22 cellular contexts compared by ENCODE assay signal in the genomic region with DNA sequence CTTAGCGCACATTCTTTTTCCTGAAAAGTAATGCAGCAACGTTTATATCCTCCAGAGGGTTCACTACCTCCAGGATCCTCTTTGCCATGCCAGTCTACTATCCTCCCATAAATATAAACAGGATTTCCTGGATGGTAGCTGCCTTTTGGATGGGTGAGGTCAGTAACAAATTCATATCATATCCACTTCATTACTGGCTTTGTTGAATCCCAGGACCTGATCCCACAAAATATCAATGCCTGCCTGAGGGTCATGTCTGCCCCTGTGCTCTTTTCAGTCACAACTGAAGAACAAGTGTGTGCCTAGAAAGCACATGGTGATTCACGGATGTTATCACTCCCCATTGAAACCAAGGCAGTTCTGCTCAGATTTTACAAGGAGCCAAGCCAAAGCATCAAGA. TPM values are rescaled to one million over a fixed set of nuclear protein-coding genes. Genes with fewer than 3 reads are reported as not detected.
A peak's percentile ranks its signal among the peaks of the same experiment; 100 is the strongest.
DNase-seq lines count a peak whose midpoint lies in the region; ATAC-seq and TF ChIP-seq lines count a peak whose summit lies in the region.
"Had no signal": no experiment of that assay in that cellular context is flagged by ENCODE, and none has a peak within 500 bp of the region (broad histone marks: within the 10 kb centered on the region; RNA-seq: fewer than 3 reads in every experiment).

No MANE protein-coding gene starts in this region.

- H2BK12ac ChIP-seq in mesenchymal stem cell (ENCODE audit: low read length in 2 of 2): no peak overlapping the region

- peak in 1 of 4 donors; percentile 12 for TF ChIP-seq EP300 in upper lobe of left lung (IDR thresholded peaks at IDR 0.05)

- H3K27me3 ChIP-seq in GM23338 (ENCODE audit: insufficient read depth) (no peaks in the 10 kb centered on the region), mesenchymal stem cell (ENCODE audit: control insufficient read depth in 1 of 2, insufficient read depth in 1 of 2, low read length in 2 of 2) (peaks cover 0 to 5% of the 10 kb centered on the region in 2 experiments), upper lobe of left lung (no peaks in the 10 kb centered on the region)

- 31% methylated on average over 3 of the region's 3 CpGs for WGBS in mesenchymal stem cell
- 25 to 33% methylated on average over 3 of the region's 3 CpGs for WGBS in upper lobe of left lung, 2 donors

- no peaks in the 10 kb centered on the region for H4K20me1 ChIP-seq in GM23338 (replicated peaks; ENCODE audit: insufficient read depth)

- no peaks in the 10 kb centered on the region for H3K79me1 ChIP-seq in mesenchymal stem cell (replicated peaks; ENCODE audit: low read length, poor library complexity, severe bottlenecking)

- no peak overlapping the region for H3K27ac ChIP-seq in GM23338 (ENCODE audit: low read depth)
- H3K27ac ChIP-seq in mesenchymal stem cell (ENCODE audit: low read length, poor library complexity, severe bottlenecking): no peak overlapping the region
- H3K27ac ChIP-seq in upper lobe of left lung: peak overlapping the region in 3 of 4 donors; percentile 11 to 72 (median 44)
- H3K27ac ChIP-seq: SK-N-MC had no signal

- H3K4me3 ChIP-seq in GM23338 (no peak overlapping the region), mesenchymal stem cell (ENCODE audit: insufficient read depth in 1 of 2, low read depth in 1 of 2, low read length in 2 of 2) (no peak overlapping the region), upper lobe of left lung (no peak overlapping the region)
- H3K4me3 ChIP-seq: K562, SK-N-MC had no signal

- H2BK15ac ChIP-seq in mesenchymal stem cell (ENCODE audit: low read depth, poor library complexity, severe bottlenecking): no peak overlapping the region

- H3K36me3 ChIP-seq in GM23338 (ENCODE audit: insufficient read depth) (no peaks in the 10 kb centered on the region), mesenchymal stem cell (ENCODE audit: control insufficient read depth in 1 of 2, insufficient read depth in 2 of 2, low read depth in 1 of 2, low read length in 2 of 2) (no peaks in the 10 kb centered on the region), upper lobe of left lung (peaks cover 7 to 42% (median 22%) of the 10 kb centered on the region in 4 donors)
- H3K36me3 ChIP-seq: BE2C had no signal

- H3K23ac ChIP-seq in mesenchymal stem cell (ENCODE audit: low read length in 2 of 2): no peak overlapping the region

- no peak overlapping the region for H4K91ac ChIP-seq in mesenchymal stem cell (ENCODE audit: low read length)

- no peaks in the 10 kb centered on the region for H3K9me3 Mint-ChIP-seq in GM23338
- H3K9me3 Mint-ChIP-seq: CD8-positive, alpha-beta T cell; H9 had no signal

- H3K18ac ChIP-seq in mesenchymal stem cell (ENCODE audit: low read depth in 1 of 2, low read length in 2 of 2): no peak overlapping the region

- no peak overlapping the region for H2BK5ac ChIP-seq in mesenchymal stem cell (ENCODE audit: low read depth, low read length, poor library complexity, severe bottlenecking)

- H3K36me3 Mint-ChIP-seq in GM23338 (ENCODE audit: low read depth): no peaks in the 10 kb centered on the region
- H3K36me3 Mint-ChIP-seq: CD8-positive, alpha-beta T cell had no signal

- no peak overlapping the region for H3K4ac ChIP-seq in mesenchymal stem cell (ENCODE audit: low read depth in 1 of 2, low read length in 2 of 2)

- peak overlapping the region; percentile 69; the same call in 1 of the 2 replicates for H2AFZ ChIP-seq in GM23338
- H2AFZ ChIP-seq in mesenchymal stem cell (ENCODE audit: low read depth, low read length): no peak overlapping the region

- H3K4me1 Mint-ChIP-seq in GM23338: no peaks in the 10 kb centered on the region
- H3K4me1 Mint-ChIP-seq: H9 had no signal

- H3K14ac ChIP-seq in mesenchymal stem cell (ENCODE audit: low read length in 2 of 2): no peak overlapping the region

- TF ChIP-seq CTCF in GM23338 (conservative IDR thresholded peaks at IDR 0.05; ENCODE audit: low read depth in 2 of 2) (no peak), upper lobe of left lung (IDR thresholded peaks at IDR 0.05) (peak in 2 of 6 experiments; percentile 17 to 24)

- TF ChIP-seq POLR2A in upper lobe of left lung (IDR thresholded peaks at IDR 0.05): no peak

- H3K9me2 ChIP-seq in GM23338 (ENCODE audit: insufficient read depth): peaks cover 3% of the 10 kb centered on the region; the same call in 1 of the 2 replicates

- no peak overlapping the region for H3K27ac Mint-ChIP-seq in GM23338
- H3K27ac Mint-ChIP-seq: CD8-positive, alpha-beta T cell; H9 had no signal

- H3K4me1 ChIP-seq in GM23338 (ENCODE audit: insufficient read depth): no peaks in the 10 kb centered on the region
- H3K4me1 ChIP-seq in mesenchymal stem cell (ENCODE audit: control insufficient read depth, insufficient read depth, low read depth, low read length): peaks cover 2% of the 10 kb centered on the region
- peaks cover 33 to 40% (median 35%) of the 10 kb centered on the region in 4 donors for H3K4me1 ChIP-seq in upper lobe of left lung
- H3K4me1 ChIP-seq: BE2C had no signal

- in situ Hi-C loops in SK-MEL-5 (cut with HindIII; ENCODE audit: low pct_unique_long_range_greater_than_20kb, low sequenced_read_pairs): no loop called here

- no peak overlapping the region for H3K9ac ChIP-seq in mesenchymal stem cell (ENCODE audit: low read length)

- no peak overlapping the region for H2BK120ac ChIP-seq in mesenchymal stem cell (ENCODE audit: low read depth, low read length)

- no peaks in the 10 kb centered on the region for H3K79me2 ChIP-seq in GM23338 (replicated peaks; ENCODE audit: insufficient read depth)

- no peaks in the 10 kb centered on the region for H3K27me3 Mint-ChIP-seq in GM23338 (ENCODE audit: insufficient read depth, low read depth, poor library complexity)

- no peak overlapping the region for H4K8ac ChIP-seq in mesenchymal stem cell (ENCODE audit: low read length)

- H3K9me3 ChIP-seq in mesenchymal stem cell (ENCODE audit: control insufficient read depth, low read length): no peaks in the 10 kb centered on the region
- H3K9me3 ChIP-seq in upper lobe of left lung: no peaks in the 10 kb centered on the region
- H3K9me3 ChIP-seq: BE2C had no signal

- ATAC-seq in GM23338: no peak
- no peak for ATAC-seq in upper lobe of left lung (ENCODE audit: low FRiP score in 2 of 2)
- ATAC-seq in GM19467 (IDR thresholded peaks at IDR 0.05; ENCODE audit: unreplicated experiment): no peak
- ATAC-seq: CD8-positive, alpha-beta T cell; K562 had no signal

- H3K4me2 ChIP-seq in GM23338: no peak overlapping the region
- no peak overlapping the region for H3K4me2 ChIP-seq in mesenchymal stem cell (ENCODE audit: low read length, poor library complexity, severe bottlenecking)

- no peak overlapping the region for H3K4me3 Mint-ChIP-seq in GM23338
- H3K4me3 Mint-ChIP-seq: CD8-positive, alpha-beta T cell; H9 had no signal

- H3F3A ChIP-seq in GM23338 (replicated peaks; ENCODE audit: low read depth): no peaks in the 10 kb centered on the region

- DNase-seq in GM23338 (ENCODE audit: low spot score) (no peak), SK-MEL-5 (ENCODE audit: low read depth, low spot score) (peak; percentile 76), mesenchymal stem cell (peak; percentile 5), upper lobe of left lung (no peak), NCI-H1092 (lab: John Stamatoyannopoulos, UW) (no peak), T-helper 2 cell (no peak)
- DNase-seq: BE2C; Calu3; CD8-positive, alpha-beta T cell; H9; MV-4-11; NCI-H1417; NCI-H187; NCI-H2107; NCI-H2227 treated with DMSO at 0.1 percent for 48 hours; NCI-H510A treated with DMSO at 0.1 percent for 48 hours; NCI-H774; Right ventricle myocardium superior had no signal

- no peak overlapping the region for H2AK5ac ChIP-seq in mesenchymal stem cell (ENCODE audit: low read length, severe bottlenecking)

TF ChIP-seq in GM23338, 12 proteins besides CTCF, POLR2A, EP300 and RAD21 (continues in another document):
- TF ChIP-seq, protein P1, sequence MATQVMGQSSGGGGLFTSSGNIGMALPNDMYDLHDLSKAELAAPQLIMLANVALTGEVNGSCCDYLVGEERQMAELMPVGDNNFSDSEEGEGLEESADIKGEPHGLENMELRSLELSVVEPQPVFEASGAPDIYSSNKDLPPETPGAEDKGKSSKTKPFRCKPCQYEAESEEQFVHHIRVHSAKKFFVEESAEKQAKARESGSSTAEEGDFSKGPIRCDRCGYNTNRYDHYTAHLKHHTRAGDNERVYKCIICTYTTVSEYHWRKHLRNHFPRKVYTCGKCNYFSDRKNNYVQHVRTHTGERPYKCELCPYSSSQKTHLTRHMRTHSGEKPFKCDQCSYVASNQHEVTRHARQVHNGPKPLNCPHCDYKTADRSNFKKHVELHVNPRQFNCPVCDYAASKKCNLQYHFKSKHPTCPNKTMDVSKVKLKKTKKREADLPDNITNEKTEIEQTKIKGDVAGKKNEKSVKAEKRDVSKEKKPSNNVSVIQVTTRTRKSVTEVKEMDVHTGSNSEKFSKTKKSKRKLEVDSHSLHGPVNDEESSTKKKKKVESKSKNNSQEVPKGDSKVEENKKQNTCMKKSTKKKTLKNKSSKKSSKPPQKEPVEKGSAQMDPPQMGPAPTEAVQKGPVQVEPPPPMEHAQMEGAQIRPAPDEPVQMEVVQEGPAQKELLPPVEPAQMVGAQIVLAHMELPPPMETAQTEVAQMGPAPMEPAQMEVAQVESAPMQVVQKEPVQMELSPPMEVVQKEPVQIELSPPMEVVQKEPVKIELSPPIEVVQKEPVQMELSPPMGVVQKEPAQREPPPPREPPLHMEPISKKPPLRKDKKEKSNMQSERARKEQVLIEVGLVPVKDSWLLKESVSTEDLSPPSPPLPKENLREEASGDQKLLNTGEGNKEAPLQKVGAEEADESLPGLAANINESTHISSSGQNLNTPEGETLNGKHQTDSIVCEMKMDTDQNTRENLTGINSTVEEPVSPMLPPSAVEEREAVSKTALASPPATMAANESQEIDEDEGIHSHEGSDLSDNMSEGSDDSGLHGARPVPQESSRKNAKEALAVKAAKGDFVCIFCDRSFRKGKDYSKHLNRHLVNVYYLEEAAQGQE (IDR thresholded peaks at IDR 0.05; ENCODE audit: unreplicated experiment): no peak
- TF ChIP-seq NANOG (IDR thresholded peaks at IDR 0.05; ENCODE audit: borderline replicate concordance) (no peak), ZNF331 (CRISPR knock-in tag; IDR thresholded peaks at IDR 0.05; ENCODE audit: low read depth) (no peak), EZH2 (IDR thresholded peaks at IDR 0.05; ENCODE audit: low read depth, unreplicated experiment) (no peak)

RNA-seq across cellular contexts. Expression of gene ADGRF5, which starts 30.3 kb away (rescaled TPM):
- not detected in 2 replicates for total RNA-seq in GM23338 (2014; rRNA removed; shearing (Covaris generic))
- not detected in 2 replicates for polyA plus RNA-seq in GM23338 (2016; fragmentation: Nextera tagmentation; extraction: Ambion mirVana)
- total RNA-seq in SK-MEL-5 (2014; rRNA removed; shearing (Covaris generic)): 0.16 and 0.29 TPM in 2 replicates
- 0.08 and 1.7 TPM in 2 replicates for polyA plus RNA-seq in SK-MEL-5 (2015; cell fraction: cytosol; rRNA removed)
- 0.03 and 0.17 TPM in 2 replicates for polyA plus RNA-seq in SK-MEL-5 (2015; cell fraction: nucleus; rRNA removed)
- polyA plus RNA-seq in mesenchymal stem cell (2013, experiment 1 of 2): 0.52 TPM
- 0.58 TPM for polyA plus RNA-seq in mesenchymal stem cell (2013, experiment 2 of 2)
- 100 to 1,000 TPM; 107 to 352 (median 215) TPM for total RNA-seq in upper lobe of left lung
- total RNA-seq: CD8-positive, alpha-beta T cell; H9; OCI-LY7 had no signal
- polyA plus RNA-seq: K562 had no signal

Comparison
In these comparisons a context has a peak if more than half of its experiments do, and no peak if none do; other contexts are left out.
1. DNase-seq: peak in SK-MEL-5 (single experiment) and mesenchymal stem cell (single experiment); none in GM23338 (single experiment), upper lobe of left lung (0 of 2), NCI-H1092 (single experiment) and T-helper 2 cell (0 of 5).
2. H3K27ac ChIP-seq: peak in upper lobe of left lung (3 of 4); none in GM23338 (single experiment) and mesenchymal stem cell (single experiment).
3. RNA of gene ADGRF5, which starts 30.3 kb away (total RNA-seq): 107 to 352 TPM in upper lobe of left lung; 0.16 to 0.29 TPM in SK-MEL-5 and not detected in GM23338; every median in the first group is over 10 times any median in the second.